In the genomic region with DNA sequence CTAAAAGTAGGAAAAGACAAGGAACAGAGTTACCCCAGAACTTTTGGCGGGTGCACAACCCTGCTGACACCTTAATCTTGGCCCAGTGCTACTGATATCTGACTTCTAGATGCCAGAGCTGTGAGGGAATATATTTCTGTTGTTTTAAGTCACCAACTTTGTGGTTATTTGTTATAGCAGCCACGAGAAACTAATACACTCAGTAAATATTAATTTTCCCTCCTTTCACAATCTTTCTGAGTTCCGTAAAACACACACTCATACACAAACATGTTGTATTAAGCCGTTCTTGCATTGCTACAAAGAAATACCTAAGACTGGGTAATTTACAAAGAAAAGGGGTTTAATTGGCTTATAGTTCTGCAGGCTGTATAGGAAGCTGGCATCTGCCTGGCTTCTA, we compare ENCODE assay signal across 30 cellular contexts. TPM values are rescaled to one million over a fixed set of nuclear protein-coding genes. Genes with fewer than 3 reads are reported as not detected.
"Had no signal": no experiment of that assay in that cellular context is flagged by ENCODE, and none has a peak within 500 bp of the region (broad histone marks: within the 10 kb centered on the region; RNA-seq: fewer than 3 reads in every experiment).

No MANE protein-coding gene starts in this region.

- ATAC-seq: stimulated activated effector memory CD8-positive, alpha-beta T cell treated with anti-CD3 and anti-CD28 coated beads, Interleukin-12 subunit alpha, Interleukin-12 subunit beta, amount 100 ng/mL, for 72 hours; stimulated activated memory B cell treated with anti-CD40 and anti-IgM and Interleukin-4, amounts not matched to agents 10 μg/mL and 1 μg/mL and 100 μg/mL, for 72 hours; stimulated activated naive B cell treated with anti-CD40 and anti-IgM and Interleukin-4, amounts not matched to agents 10 μg/mL and 1 μg/mL and 100 μg/mL, for 72 hours; stimulated activated naive CD8-positive, alpha-beta T cell treated with anti-CD3 and anti-CD28 coated beads, Interleukin-15, amount 100 ng/mL, for 72 hours; stimulated activated naive CD8-positive, alpha-beta T cell treated with anti-CD3 and anti-CD28 coated beads, Interleukin-15, Interleukin-2, amounts not matched to agents 100 U/mL and 50 U/mL, for 24 hours; upper lobe of right lung had no signal

- DNase-seq: stimulated activated CD4-positive, alpha-beta T cell treated with anti-CD3 and anti-CD28 coated beads, Interleukin-2, amount 100 ng/mL, for 48 hours; stimulated activated CD4-positive, alpha-beta T cell treated with anti-CD3 and anti-CD28 coated beads, Interleukin-4, amount 100 ng/mL, for 1 hour; stimulated activated CD4-positive, alpha-beta T cell treated with anti-CD3 and anti-CD28 coated beads, Interleukin-4, amount 100 ng/mL, for 24 hours; stimulated activated CD4-positive, alpha-beta T cell treated with anti-CD3 and anti-CD28 coated beads, Interleukin-4, amount 100 ng/mL, for 4 hours; stimulated activated CD8-positive, alpha-beta memory T cell treated with anti-CD3 and anti-CD28 coated beads, Interleukin-4, amount 100 ng/mL, for 48 hours; stimulated activated naive B cell treated with anti-CD40 and anti-IgM and Interleukin-4, amounts not matched to agents 10 μg/mL and 1 μg/mL and 100 μg/mL, for 72 hours; stimulated activated naive CD4-positive, alpha-beta T cell; stimulated activated naive CD4-positive, alpha-beta T cell treated with Interleukin-2 at 50 U/mL for 16 hours; stimulated activated naive CD8-positive, alpha-beta T cell treated with anti-CD3 and anti-CD28 coated beads, Interleukin-15, amount 100 ng/mL, for 72 hours; stimulated activated naive CD8-positive, alpha-beta T cell treated with anti-CD3 and anti-CD28 coated beads, Interleukin-15, Interleukin-2, amounts not matched to agents 100 U/mL and 50 U/mL, for 24 hours; stomach; substantia nigra; testis; thyroid gland; tibial artery; transverse colon; trophoblast cell; upper lobe of left lung; upper lobe of right lung; uterus had no signal

- H3K27ac ChIP-seq: stomach, suprapubic skin, testis, thoracic aorta, thyroid gland, tibial artery, tibial nerve, upper lobe of left lung, upper lobe of right lung, uterus, vagina had no signal

- H3K4me1 ChIP-seq: testis, thyroid gland, tibial artery, tibial nerve, upper lobe of left lung, upper lobe of right lung, uterus, vagina had no signal

- FAIRE-seq: urothelium cell line had no signal

- H3K36me3 ChIP-seq: stomach, suprapubic skin, thoracic aorta, thyroid gland, tibial artery, tibial nerve, transverse colon, upper lobe of left lung, upper lobe of right lung, uterus, vagina had no signal

- H3K9me3 ChIP-seq: suprapubic skin, testis, thoracic aorta, thyroid gland, tibial nerve, transverse colon, upper lobe of left lung, upper lobe of right lung, uterus, vagina had no signal

- H3K4me3 ChIP-seq: stomach, suprapubic skin, testis, thoracic aorta, thyroid gland, tibial artery, tibial nerve, transverse colon, upper lobe of left lung, upper lobe of right lung, uterus, vagina had no signal

- H3K27me3 ChIP-seq: stomach, suprapubic skin, testis, thyroid gland, tibial nerve, upper lobe of left lung, upper lobe of right lung, uterus, vagina had no signal

RNA-seq across cellular contexts. Expression of a gene that starts 40.4 kb away (rescaled TPM):
- total RNA-seq: stomach, temporal lobe, thyroid gland, tibial nerve, transverse colon, upper lobe of right lung, ureter, urinary bladder, vagina had no signal
- polyA plus RNA-seq: stomach had no signal
